13 cellular contexts compared by ENCODE assay signal in the genomic region with DNA sequence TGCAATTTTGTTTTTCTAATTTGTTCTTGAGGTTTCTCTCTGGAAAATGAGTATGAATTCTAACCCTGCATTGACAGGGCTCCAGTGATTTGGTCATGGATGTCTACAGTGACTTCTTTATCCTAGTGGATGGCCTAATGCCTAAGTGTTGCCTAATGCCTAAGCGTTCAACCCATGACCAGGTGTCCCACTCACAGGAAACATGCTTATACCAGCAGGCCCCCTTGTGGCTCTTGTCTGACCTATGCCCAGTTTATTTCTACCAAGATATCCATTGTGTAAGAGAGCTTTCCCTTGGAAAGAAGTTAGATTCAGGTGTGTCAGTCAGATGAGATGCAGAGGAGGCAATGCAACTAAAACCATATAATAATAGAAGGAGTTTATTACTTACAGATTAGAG.
DNase-seq lines count a peak whose midpoint lies in the region; ATAC-seq and TF ChIP-seq lines count a peak whose summit lies in the region.
"Had no signal": no experiment of that assay in that cellular context is flagged by ENCODE, and none has a peak within 500 bp of the region (broad histone marks: within the 10 kb centered on the region; RNA-seq: fewer than 3 reads in every experiment).

No MANE protein-coding gene starts in this region.

- no peak overlapping the region for H3K4me3 Mint-ChIP-seq in stimulated activated effector memory CD8-positive, alpha-beta T cell treated with anti-CD3 and anti-CD28 coated beads, Interleukin-12 subunit alpha, Interleukin-12 subunit beta, amount 100 ng/mL, for 72 hours
- H3K4me3 Mint-ChIP-seq: activated B cell treated with CpG ODN at 0.5 μM for 24 hours, IgD-negative memory B cell had no signal

- H3K9me3 Mint-ChIP-seq in stimulated activated effector memory CD8-positive, alpha-beta T cell treated with anti-CD3 and anti-CD28 coated beads, Interleukin-12 subunit alpha, Interleukin-12 subunit beta, amount 100 ng/mL, for 72 hours: no peaks in the 10 kb centered on the region
- H3K9me3 Mint-ChIP-seq: activated B cell treated with CpG ODN at 0.5 μM for 24 hours had no signal

- no peak overlapping the region for H3K27ac Mint-ChIP-seq in stimulated activated effector memory CD8-positive, alpha-beta T cell treated with anti-CD3 and anti-CD28 coated beads, Interleukin-12 subunit alpha, Interleukin-12 subunit beta, amount 100 ng/mL, for 72 hours
- H3K27ac Mint-ChIP-seq: activated B cell treated with CpG ODN at 0.5 μM for 24 hours, IgD-negative memory B cell had no signal

- ATAC-seq in GM21576 (IDR thresholded peaks at IDR 0.05; ENCODE audit: unreplicated experiment): no peak
- ATAC-seq in stimulated activated effector memory CD8-positive, alpha-beta T cell treated with anti-CD3 and anti-CD28 coated beads, Interleukin-12 subunit alpha, Interleukin-12 subunit beta, amount 100 ng/mL, for 72 hours: no peak
- ATAC-seq in left ventricle myocardium superior: no peak

- DNase-seq in ACHN (peak; percentile 22), GM10248 (ENCODE audit: extremely low spot score) (no peak), NCI-H1694 treated with DMSO at 0.1 percent for 48 hours (lab: John Stamatoyannopoulos, UW) (peak; percentile 6), amniotic epithelial cell (ENCODE audit: low read depth) (peak; percentile 7), left ventricle myocardium superior (no peak), GOT3 (lab: John Stamatoyannopoulos, UW) (no peak)
- DNase-seq in stimulated activated effector memory CD8-positive, alpha-beta T cell treated with anti-CD3 and anti-CD28 coated beads, Interleukin-12 subunit alpha, Interleukin-12 subunit beta, amount 100 ng/mL, for 72 hours (ENCODE audit: low spot score in 2 of 2): no peak
- DNase-seq: activated B cell treated with CpG ODN at 0.5 μM for 24 hours; caudate nucleus; stimulated activated CD4-positive, alpha-beta T cell treated with anti-CD3 and anti-CD28 coated beads, Interleukin-1b, Interleukin-23, amount 100 ng/mL, for 48 hours; stomach had no signal

- in situ Hi-C loops in ACHN (cut with HindIII; ENCODE audit: low pct_ligation_motif_present, low pct_unique_long_range_greater_than_20kb, low sequenced_read_pairs): no loop called here

- intact Hi-C loops in left ventricle myocardium superior (cut with micrococcal nuclease): no loop called here

- CTCF ChIA-PET in GM10248 (lab: Yijun Ruan, JAX): interaction anchor here (1.0 to 1.7 kb wide), 3 partner anchors 11 to 900 kb away, joined by 3 to 6 read pairs (median 4); no protein-coding TSS in a partner anchor

- peak; percentile 7 for TF ChIP-seq CTCF in GM10248 (IDR thresholded peaks at IDR 0.05; ENCODE audit: control extremely low read depth, extremely low read depth, low read depth, missing control alignments)

- H3K36me3 Mint-ChIP-seq in stimulated activated effector memory CD8-positive, alpha-beta T cell treated with anti-CD3 and anti-CD28 coated beads, Interleukin-12 subunit alpha, Interleukin-12 subunit beta, amount 100 ng/mL, for 72 hours: no peaks in the 10 kb centered on the region
- H3K36me3 Mint-ChIP-seq: IgD-negative memory B cell had no signal

- POLR2A ChIA-PET in GM10248 (lab: Yijun Ruan, JAX): no interaction called here

- no peaks in the 10 kb centered on the region for H3K4me1 Mint-ChIP-seq in stimulated activated effector memory CD8-positive, alpha-beta T cell treated with anti-CD3 and anti-CD28 coated beads, Interleukin-12 subunit alpha, Interleukin-12 subunit beta, amount 100 ng/mL, for 72 hours
- H3K4me1 Mint-ChIP-seq: activated B cell treated with CpG ODN at 0.5 μM for 24 hours, IgD-negative memory B cell had no signal

Comparison
In these comparisons a context has a peak if more than half of its experiments do, and no peak if none do; other contexts are left out.
1. DNase-seq: peak in ACHN (single experiment), NCI-H1694 treated with DMSO at 0.1 percent for 48 hours (single experiment) and amniotic epithelial cell (single experiment); none in GM10248 (single experiment), stimulated activated effector memory CD8-positive, alpha-beta T cell treated with anti-CD3 and anti-CD28 coated beads, Interleukin-12 subunit alpha, Interleukin-12 subunit beta, amount 100 ng/mL, for 72 hours (0 of 2), left ventricle myocardium superior (single experiment) and GOT3 (single experiment).